10 cellular contexts compared by ENCODE assay signal in the genomic region with DNA sequence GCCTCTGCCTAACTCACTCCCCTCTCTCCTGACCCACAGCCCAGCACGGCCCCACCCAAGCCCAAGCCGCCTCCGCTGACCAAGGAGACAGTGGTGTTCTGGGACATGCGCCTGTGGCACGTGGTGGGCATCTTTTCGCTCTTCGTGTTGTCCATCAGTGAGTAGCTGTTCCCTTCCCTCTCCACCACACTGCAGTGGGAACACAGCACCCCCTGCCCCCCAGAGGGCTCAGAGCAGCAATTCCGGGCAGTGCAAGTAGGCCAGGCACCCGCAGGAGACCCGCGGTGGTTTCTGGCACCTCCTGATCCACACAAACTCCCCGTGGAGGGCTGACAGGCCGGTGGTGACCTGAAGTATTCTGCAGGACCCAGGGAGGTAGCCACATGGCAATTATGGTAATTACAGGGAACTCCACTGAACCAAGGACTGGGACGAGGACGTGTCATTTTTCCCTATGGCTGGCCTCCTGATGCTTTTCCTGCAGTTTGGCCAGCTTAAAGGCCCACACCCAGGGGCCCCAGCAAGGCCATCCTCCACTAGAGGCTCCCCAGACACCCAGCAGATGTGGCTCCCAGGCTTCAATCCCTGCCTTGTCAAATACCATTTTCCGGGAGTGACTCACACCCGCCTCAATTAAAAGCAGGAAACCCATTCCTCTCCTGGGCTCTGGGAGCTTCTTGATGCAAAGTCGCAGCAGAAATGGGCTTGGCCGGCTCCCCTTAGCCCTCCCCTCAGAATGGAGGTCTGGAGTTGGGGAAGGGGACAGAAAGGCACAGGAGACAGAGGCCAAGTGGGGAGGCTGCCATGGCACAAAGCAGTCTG. TPM values are rescaled to one million over a fixed set of nuclear protein-coding genes. Genes with fewer than 3 reads are reported as not detected.
DNase-seq lines count a peak whose midpoint lies in the region; ATAC-seq lines count a peak whose summit lies in the region.
"Had no signal": no experiment of that assay in that cellular context is flagged by ENCODE, and none has a peak within 500 bp of the region (broad histone marks: within the 10 kb centered on the region; RNA-seq: fewer than 3 reads in every experiment).

No MANE protein-coding gene starts in this region.

- peaks cover 15% of the 10 kb centered on the region for H3K27me3 Mint-ChIP-seq in activated CD4-positive, alpha-beta memory T cell treated with anti-CD3 and anti-CD28 coated beads, Interleukin-2, amount 10 ng/mL, durations not matched to agents 7 days and 5 days

- no peaks in the 10 kb centered on the region for H3K4me1 Mint-ChIP-seq in activated CD4-positive, alpha-beta memory T cell treated with anti-CD3 and anti-CD28 coated beads, Interleukin-2, amount 10 ng/mL, durations not matched to agents 7 days and 5 days
- H3K4me1 Mint-ChIP-seq: central memory CD8-positive, alpha-beta T cell had no signal

- ATAC-seq in sciatic nerve = no peak
- no peak for ATAC-seq in HG02763 (IDR thresholded peaks at IDR 0.05; ENCODE audit: unreplicated experiment)
- no peak for ATAC-seq in HG02970 (IDR thresholded peaks at IDR 0.05; ENCODE audit: low FRiP score, unreplicated experiment)

- DNase-seq in activated CD8-positive, alpha-beta memory T cell treated with anti-CD3 and anti-CD28 coated beads, Interleukin-2, amount 50 U/mL, for 4 hours = peak; percentile 10
- DNase-seq in activated CD8-positive, alpha-beta memory T cell treated with anti-CD3 and anti-CD28 coated beads for 24 hours = no peak
- DNase-seq in M059J (ENCODE audit: low read depth) (peak; percentile 70), fibroblast of peridontal ligament (ENCODE audit: extremely low read depth) (peak; percentile 49), sciatic nerve (ENCODE audit: low spot score) (peak; percentile 47)
- no peak for DNase-seq in activated CD4-positive, alpha-beta memory T cell treated with anti-CD3 and anti-CD28 coated beads, Interleukin-2, amount 10 ng/mL, durations not matched to agents 7 days and 5 days

- H3K36me3 Mint-ChIP-seq in activated CD4-positive, alpha-beta memory T cell treated with anti-CD3 and anti-CD28 coated beads, Interleukin-2, amount 10 ng/mL, durations not matched to agents 7 days and 5 days (ENCODE audit: low read depth) = no peaks in the 10 kb centered on the region

- no peaks in the 10 kb centered on the region for H3K9me3 Mint-ChIP-seq in activated CD4-positive, alpha-beta memory T cell treated with anti-CD3 and anti-CD28 coated beads, Interleukin-2, amount 10 ng/mL, durations not matched to agents 7 days and 5 days
- H3K9me3 Mint-ChIP-seq: central memory CD8-positive, alpha-beta T cell had no signal

- no peak overlapping the region for H3K27ac Mint-ChIP-seq in activated CD4-positive, alpha-beta memory T cell treated with anti-CD3 and anti-CD28 coated beads, Interleukin-2, amount 10 ng/mL, durations not matched to agents 7 days and 5 days

- no peak overlapping the region for H3K4me3 Mint-ChIP-seq in activated CD4-positive, alpha-beta memory T cell treated with anti-CD3 and anti-CD28 coated beads, Interleukin-2, amount 10 ng/mL, durations not matched to agents 7 days and 5 days
- H3K4me3 Mint-ChIP-seq: central memory CD8-positive, alpha-beta T cell had no signal

- CTCF ChIA-PET in activated CD4-positive, alpha-beta memory T cell treated with anti-CD3 and anti-CD28 coated beads, Interleukin-2, amount 10 ng/mL, durations not matched to agents 7 days and 5 days (lab: Charles Lee) = interaction anchor here (1.0 to 1.6 kb wide), 4 partner anchors 10 to 189 kb away, joined by 3 to 5 read pairs (median 4); no protein-coding TSS in a partner anchor

- POLR2A ChIA-PET in activated CD4-positive, alpha-beta memory T cell treated with anti-CD3 and anti-CD28 coated beads, Interleukin-2, amount 10 ng/mL, durations not matched to agents 7 days and 5 days (lab: Charles Lee) = no interaction called here

- intact Hi-C loops in sciatic nerve (cut with DNase I) = loop anchor here (5.0 kb wide), 1 partner anchor 201 kb away; no protein-coding TSS in a partner anchor

RNA-seq across cellular contexts. Expression of a gene that starts 4.8 kb away (rescaled TPM):
- 0.22 TPM in 1 of 2 replicates, not detected in the other for total RNA-seq in M059J (2014; rRNA removed; shearing (Covaris generic))
- total RNA-seq in sciatic nerve = 0.76 TPM
- under 1 TPM; 0.20 to 0.63 TPM for total RNA-seq in activated CD4-positive, alpha-beta memory T cell treated with anti-CD3 and anti-CD28 coated beads, Interleukin-2, amount 10 ng/mL, durations not matched to agents 7 days and 5 days

RNA-seq across cellular contexts. Expression of a gene that starts 11.7 kb away (rescaled TPM):
- not detected in 2 replicates for total RNA-seq in M059J (2014; rRNA removed; shearing (Covaris generic))
- total RNA-seq in sciatic nerve = 0.13 TPM
- not detected for total RNA-seq in activated CD4-positive, alpha-beta memory T cell treated with anti-CD3 and anti-CD28 coated beads, Interleukin-2, amount 10 ng/mL, durations not matched to agents 7 days and 5 days
- total RNA-seq: Peyer's patch had no signal

RNA-seq across cellular contexts. Expression of a gene that starts 12.5 kb away (rescaled TPM):
- 2.5 and 3.6 TPM in 2 replicates for total RNA-seq in M059J (2014; rRNA removed; shearing (Covaris generic))
- 18.5 TPM for total RNA-seq in sciatic nerve
- 1 to 10 TPM; 6.9 to 7.4 TPM for total RNA-seq in activated CD4-positive, alpha-beta memory T cell treated with anti-CD3 and anti-CD28 coated beads, Interleukin-2, amount 10 ng/mL, durations not matched to agents 7 days and 5 days

Comparison
In these comparisons a context has a peak if more than half of its experiments do, and no peak if none do; other contexts are left out.
1. DNase-seq: peak in activated CD8-positive, alpha-beta memory T cell treated with anti-CD3 and anti-CD28 coated beads, Interleukin-2, amount 50 U/mL, for 4 hours (single experiment), M059J (single experiment), fibroblast of peridontal ligament (single experiment) and sciatic nerve (single experiment); none in activated CD8-positive, alpha-beta memory T cell treated with anti-CD3 and anti-CD28 coated beads for 24 hours (single experiment) and activated CD4-positive, alpha-beta memory T cell treated with anti-CD3 and anti-CD28 coated beads, Interleukin-2, amount 10 ng/mL, durations not matched to agents 7 days and 5 days (single experiment).